10 cellular contexts compared by ENCODE assay signal in the genomic region with DNA sequence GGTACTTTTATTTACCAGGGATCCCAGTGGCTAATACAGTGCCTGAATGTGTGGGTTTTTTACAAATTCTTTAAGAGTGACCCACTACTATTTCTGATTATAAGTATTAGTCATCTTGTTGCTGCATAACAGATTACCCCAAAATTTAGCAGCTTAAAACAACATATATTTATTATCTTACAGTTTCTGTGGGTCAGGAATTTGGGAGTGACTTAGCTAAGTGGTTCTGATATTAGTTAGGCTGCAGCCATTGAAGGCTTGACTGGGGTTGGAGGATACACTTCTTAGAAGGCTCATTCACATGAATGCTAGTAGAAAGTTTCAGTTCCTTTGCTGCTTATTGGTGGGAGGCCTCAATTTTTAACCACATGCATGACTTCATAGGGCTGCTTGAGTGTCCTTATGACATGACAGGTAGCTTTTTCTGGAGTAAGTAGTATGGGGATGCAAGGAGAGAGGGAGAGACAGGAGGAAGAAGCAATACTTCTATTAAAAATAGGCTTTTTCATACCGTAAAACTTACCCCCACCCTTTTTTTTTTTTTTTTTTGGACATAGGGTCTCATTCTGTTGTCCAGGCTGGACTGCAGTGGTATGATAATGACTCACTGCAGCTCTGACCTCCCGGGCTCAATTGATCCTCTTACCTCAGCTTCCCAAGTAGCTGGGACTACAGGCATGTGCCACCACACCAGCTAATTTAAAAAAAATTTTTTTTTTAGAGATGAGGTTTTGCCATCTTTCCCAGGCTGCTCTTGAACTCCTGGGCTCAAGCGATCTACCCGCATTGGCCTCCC. TPM values are rescaled to one million over a fixed set of nuclear protein-coding genes. Genes with fewer than 3 reads are reported as not detected.
A peak's percentile ranks its signal among the peaks of the same experiment; 100 is the strongest.
DNase-seq lines count a peak whose midpoint lies in the region; ATAC-seq and TF ChIP-seq lines count a peak whose summit lies in the region.
"Had no signal": no experiment of that assay in that cellular context is flagged by ENCODE, and none has a peak within 500 bp of the region (broad histone marks: within the 10 kb centered on the region; RNA-seq: fewer than 3 reads in every experiment).

No MANE protein-coding gene starts in this region.

- H3K4ac ChIP-seq in IMR-90 (ENCODE audit: low read depth, low read length): no peak overlapping the region

- TF ChIP-seq RAD21 in IMR-90 (IDR thresholded peaks at IDR 0.05; ENCODE audit: low read length): no peak

- no peak overlapping the region for H2AFZ ChIP-seq in IMR-90 (replicated peaks; ENCODE audit: low read length, poor library complexity)

- no peak overlapping the region for H4K8ac ChIP-seq in IMR-90 (ENCODE audit: low read depth in 2 of 2, low read length in 2 of 2)

- H3K4me3 ChIP-seq in IMR-90 (ENCODE audit: insufficient read depth, low read depth, low read length): no peak overlapping the region

- H3K79me1 ChIP-seq in IMR-90 (ENCODE audit: low read depth in 1 of 2, low read length in 2 of 2): no peaks in the 10 kb centered on the region

- H3K18ac ChIP-seq in IMR-90 (ENCODE audit: low read depth, low read length): peak overlapping the region; percentile 54; the same call in 1 of the 2 replicates

- no peak for TF ChIP-seq POLR2A in IMR-90 (IDR thresholded peaks at IDR 0.05; ENCODE audit: low read depth, low read length)

- no CpG with 5 or more reads among the region's 4 CpGs for WGBS in IMR-90 (ENCODE audit: extremely low coverage in 2 of 2, insufficient read length in 1 of 2), 2 experiments

- H2BK15ac ChIP-seq in IMR-90 (ENCODE audit: low read depth, low read length): no peak overlapping the region

- ATAC-seq in GM18909 (IDR thresholded peaks at IDR 0.05; ENCODE audit: poor library complexity, unreplicated experiment) (peak; percentile 100), HG02610 (IDR thresholded peaks at IDR 0.05; ENCODE audit: unreplicated experiment) (peak; percentile 99), IMR-90 (ENCODE audit: low read depth) (peak; percentile 73), left colon (no peak)
- ATAC-seq: naive thymus-derived CD4-positive, alpha-beta T cell had no signal

- H2BK20ac ChIP-seq in IMR-90 (ENCODE audit: low read depth, low read length): no peak overlapping the region

- no peak overlapping the region for H4K91ac ChIP-seq in IMR-90 (ENCODE audit: insufficient read depth, low read depth, low read length)

- no peak overlapping the region for H2BK5ac ChIP-seq in IMR-90 (ENCODE audit: low read depth, low read length, poor library complexity, severe bottlenecking)

- H4K20me1 ChIP-seq in IMR-90 (ENCODE audit: insufficient read depth, low read length): peaks cover 3% of the 10 kb centered on the region; the same call in 1 of the 2 replicates

- no peak overlapping the region for H2BK120ac ChIP-seq in IMR-90 (ENCODE audit: low read depth, low read length)

- intact Hi-C loops in IMR-90 (cut with micrococcal nuclease): no loop called here
- intact Hi-C loops in left colon (cut with DNase I, micrococcal nuclease): no loop called here

- no peaks in the 10 kb centered on the region for H3K27me3 ChIP-seq in IMR-90 (ENCODE audit: control insufficient read depth, insufficient read depth, low read length)

- in situ Hi-C loops in IMR-90 (cut with MboI; ENCODE audit: low sequenced_read_pairs): no loop called here

- POLR2A ChIA-PET in IMR-90 (lab: Charles Lee; ENCODE audit: unreplicated experiment): no interaction called here

- H2AK9ac ChIP-seq in IMR-90 (replicated peaks; ENCODE audit: low read depth, low read length, poor library complexity): no peak overlapping the region

- H3K9me3 ChIP-seq in IMR-90 (ENCODE audit: control insufficient read depth, insufficient read depth, low read length): no peaks in the 10 kb centered on the region

- TF ChIP-seq CTCF in IMR-90 (conservative IDR thresholded peaks at IDR 0.05; ENCODE audit: low read depth, low read length): no peak

- H3K14ac ChIP-seq in IMR-90 (replicated peaks; ENCODE audit: low read depth, low read length): no peak overlapping the region

- no peak overlapping the region for H4K5ac ChIP-seq in IMR-90 (ENCODE audit: low read depth, low read length)

- H2AK5ac ChIP-seq in IMR-90 (ENCODE audit: low read depth, low read length): no peak overlapping the region

- DNase-seq in IMR-90: peak; percentile 52
- DNase-seq in foreskin melanocyte: peak; percentile 35
- DNase-seq in COR-L47 (lab: John Stamatoyannopoulos, UW): no peak
- no peak for DNase-seq in left colon
- no peak for DNase-seq in occipital lobe (lab: John Stamatoyannopoulos, UW)
- DNase-seq in stimulated activated CD4-positive, alpha-beta T cell treated with anti-CD3 and anti-CD28 coated beads, Interleukin-4, amount 100 ng/mL, for 4 hours: no peak
- DNase-seq: naive thymus-derived CD4-positive, alpha-beta T cell; NCI-H446 had no signal

- no peak overlapping the region for H3K27ac ChIP-seq in IMR-90 (ENCODE audit: insufficient read depth, low read length)

- H3K4me2 ChIP-seq in IMR-90 (ENCODE audit: low read depth, low read length): peak overlapping the region; percentile 13; the same call in 1 of the 2 replicates

- H3K9me1 ChIP-seq in IMR-90 (ENCODE audit: insufficient read depth, low read length): no peaks in the 10 kb centered on the region

- peaks cover 2% of the 10 kb centered on the region; the same call in 1 of the 2 replicates for H3K4me1 ChIP-seq in IMR-90 (ENCODE audit: control insufficient read depth, insufficient read depth, low read length)

- no TSS peak for BruUV-seq in IMR-90 (replicated peaks; lab: Mats Ljungman, UMichigan)

- dilution Hi-C loops in IMR-90 (cut with HindIII; ENCODE audit: low sequenced_read_pairs, unreplicated experiment): no loop called here

- no peak overlapping the region for H3K56ac ChIP-seq in IMR-90 (ENCODE audit: extremely low read depth, insufficient read depth, low read length)

- CTCF ChIA-PET in IMR-90 (lab: Yijun Ruan, JAX): interaction anchor here (0.7 to 1.0 kb wide), 2 partner anchors 9 to 12 kb away, joined by 4 to 8 read pairs; no protein-coding TSS in a partner anchor

- H3K9ac ChIP-seq in IMR-90 (ENCODE audit: low read depth, low read length): no peak overlapping the region

- no peaks in the 10 kb centered on the region for H3K36me3 ChIP-seq in IMR-90 (ENCODE audit: control insufficient read depth, insufficient read depth, low read length)

- no peak overlapping the region for H3K23ac ChIP-seq in IMR-90 (ENCODE audit: low read depth, low read length)

TF ChIP-seq in IMR-90, 13 proteins besides CTCF, POLR2A, EP300 and RAD21:
- TF ChIP-seq FOS (IDR thresholded peaks at IDR 0.05; ENCODE audit: low read depth, low read length) (0 out of 2 replicates have a peak, but pooled peaks have one; percentile 20), NFE2L2 (IDR thresholded peaks at IDR 0.05; ENCODE audit: low read depth, low read length) (no peak)

RNA-seq across cellular contexts. Expression of gene POLE4, which starts 13.3 kb away (rescaled TPM):
- total RNA-seq in IMR-90 (2012; rRNA removed) (9.0 and 16.7 TPM in 2 replicates), left colon (10 to 100 TPM; 64.9 to 68.3 TPM), occipital lobe (16.5 TPM)
- polyA plus RNA-seq in IMR-90 (2012; rRNA removed): 23.9 and 31.2 TPM in 2 replicates
- 30.6 and 56.2 TPM in 2 replicates for polyA plus RNA-seq in IMR-90 (2012; cell fraction: cytosol; rRNA removed)
- 8.1 and 15.7 TPM in 2 replicates for polyA plus RNA-seq in IMR-90 (2012; cell fraction: nucleus; rRNA removed; ENCODE audit: low replicate concordance)

Comparison
In these comparisons a context has a peak if more than half of its experiments do, and no peak if none do; other contexts are left out.
1. DNase-seq: peak in IMR-90 (single experiment) and foreskin melanocyte (single experiment); none in COR-L47 (single experiment), left colon (0 of 2), occipital lobe (single experiment) and stimulated activated CD4-positive, alpha-beta T cell treated with anti-CD3 and anti-CD28 coated beads, Interleukin-4, amount 100 ng/mL, for 4 hours (0 of 2).